ENCODE assay signal across 16 cellular contexts in the genomic region with DNA sequence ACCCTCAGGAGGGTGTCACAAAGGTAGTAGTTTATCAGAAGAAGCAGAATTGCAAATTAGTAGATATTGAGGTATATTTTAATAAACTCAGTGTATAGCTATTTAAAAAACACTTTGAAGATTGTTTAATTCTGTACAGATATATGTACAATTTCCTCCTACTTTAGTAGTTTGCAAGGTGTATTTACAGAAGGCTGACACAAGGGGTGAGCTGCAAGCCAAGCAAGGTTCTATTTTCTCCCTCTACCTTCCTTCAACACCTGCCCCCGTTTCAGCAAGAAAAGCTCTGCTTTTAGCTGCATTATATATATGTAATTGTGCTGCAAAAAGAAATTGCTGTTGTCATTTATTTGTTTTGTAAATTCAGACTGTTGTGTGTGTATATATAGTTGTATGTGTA.
"Had no signal": no experiment of that assay in that cellular context is flagged by ENCODE, and none has a peak within 500 bp of the region (broad histone marks: within the 10 kb centered on the region; RNA-seq: fewer than 3 reads in every experiment).

No MANE protein-coding gene starts in this region.

- H3K27ac ChIP-seq: esophagus muscularis mucosa, left ventricle myocardium inferior, psoas muscle, sigmoid colon, spleen, stomach, testis had no signal

- H3K36me3 ChIP-seq: esophagus muscularis mucosa, left ventricle myocardium inferior, sigmoid colon, spleen, stomach had no signal

- H3K36me3 Mint-ChIP-seq: memory B cell; natural killer cell treated with Interleukin-12 subunit alpha and Interleukin-12 subunit beta and Interleukin-15 and Interleukin-18, amount 100 ng/mL, for 72 hours had no signal

- H3K4me1 ChIP-seq: esophagus muscularis mucosa, left ventricle myocardium inferior, psoas muscle, sigmoid colon, spleen, stomach, testis had no signal

- ATAC-seq: activated CD4-positive, CD25-positive, alpha-beta regulatory T cell treated with anti-CD3 and anti-CD28 coated beads, Interleukin-2, amount 50 U/mL, for 24 hours; activated T-helper 17 cell treated with anti-CD3 and anti-CD28 coated beads, Interleukin-2, amount 50 U/mL, for 72 hours; natural killer cell treated with Interleukin-12 subunit alpha and Interleukin-12 subunit beta and Interleukin-15 and Interleukin-18, amount 100 ng/mL, for 72 hours; psoas muscle had no signal

- H3K4me3 Mint-ChIP-seq: activated T-helper 17 cell treated with anti-CD3 and anti-CD28 coated beads, Interleukin-2, amount 50 U/mL, for 72 hours; memory B cell; natural killer cell treated with Interleukin-12 subunit alpha and Interleukin-12 subunit beta and Interleukin-15 and Interleukin-18, amount 100 ng/mL, for 72 hours; T-helper 2 cell treated with Interferon-gamma antibody and Interleukin-4, amounts not matched to agents 5 μg/mL and 100 μg/mL, for 36 hours had no signal

- DNase-seq: activated naive CD4-positive, alpha-beta T cell treated with Interleukin-2 at 50 U/mL for 16 hours; aorta; dorsolateral prefrontal cortex; hypothalamus; left ventricle myocardium inferior; psoas muscle; sigmoid colon; spleen; stomach; testis had no signal

- H3K4me3 ChIP-seq: dorsolateral prefrontal cortex, esophagus muscularis mucosa, left ventricle myocardium inferior, psoas muscle, sigmoid colon, spleen, stomach, testis had no signal

- H3K9me3 ChIP-seq: esophagus muscularis mucosa, left ventricle myocardium inferior, psoas muscle, sigmoid colon, spleen, stomach, testis had no signal

- H3K4me1 Mint-ChIP-seq: activated T-helper 17 cell treated with anti-CD3 and anti-CD28 coated beads, Interleukin-2, amount 50 U/mL, for 72 hours; memory B cell had no signal

- H3K27ac Mint-ChIP-seq: activated T-helper 17 cell treated with anti-CD3 and anti-CD28 coated beads, Interleukin-2, amount 50 U/mL, for 72 hours; memory B cell; natural killer cell treated with Interleukin-12 subunit alpha and Interleukin-12 subunit beta and Interleukin-15 and Interleukin-18, amount 100 ng/mL, for 72 hours; T-helper 2 cell treated with Interferon-gamma antibody and Interleukin-4, amounts not matched to agents 5 μg/mL and 100 μg/mL, for 36 hours had no signal

- H3K27me3 Mint-ChIP-seq: memory B cell had no signal

- H3K9me3 Mint-ChIP-seq: activated T-helper 17 cell treated with anti-CD3 and anti-CD28 coated beads, Interleukin-2, amount 50 U/mL, for 72 hours; memory B cell; natural killer cell treated with Interleukin-12 subunit alpha and Interleukin-12 subunit beta and Interleukin-15 and Interleukin-18, amount 100 ng/mL, for 72 hours; T-helper 2 cell treated with Interferon-gamma antibody and Interleukin-4, amounts not matched to agents 5 μg/mL and 100 μg/mL, for 36 hours had no signal

- H3K27me3 ChIP-seq: dorsolateral prefrontal cortex, esophagus muscularis mucosa, sigmoid colon, stomach, testis had no signal
